Comparison of ENCODE assay signal across 8 cellular contexts in genomic region chr15:32029862-32030781, GRCh38. TPM values are rescaled to one million over a fixed set of nuclear protein-coding genes. Genes with fewer than 3 reads are reported as not detected.
DNase-seq lines count a peak whose midpoint lies in the region; ATAC-seq and TF ChIP-seq lines count a peak whose summit lies in the region.

Gene CHRNA7 (plus strand): TSS chr15:32030515. CDS start chr15:32030595, 80 bp downstream.

- H3K4me3 ChIP-seq in skeletal muscle satellite cell (ENCODE audit: low read length) = peak within 1 kb of the TSS; percentile 63

- peak; percentile 1 to 38 for TF ChIP-seq CTCF in brain (conservative IDR thresholded peaks at IDR 0.05)

- H3K9me3 Mint-ChIP-seq in activated naive CD4-positive, alpha-beta T cell treated with anti-CD3 and anti-CD28 coated beads, Interleukin-2, amount 50 U/mL, for 24 hours = no peaks in the 10 kb centered on the region
- H3K9me3 Mint-ChIP-seq in brain = peaks cover 0 to 3% (median 0%) of the 10 kb centered on the region in 5 experiments

- H3K4me1 ChIP-seq in skeletal muscle satellite cell (ENCODE audit: control insufficient read depth, insufficient read depth, low read length) = no peaks in the 10 kb centered on the region

- H3K4me2 ChIP-seq in skeletal muscle satellite cell (ENCODE audit: low read length) = peak within 1 kb of the TSS; percentile 86

- H3K4me3 Mint-ChIP-seq in activated naive CD4-positive, alpha-beta T cell treated with anti-CD3 and anti-CD28 coated beads, Interleukin-2, amount 50 U/mL, for 24 hours = peak within 1 kb of the TSS; percentile 69
- H3K4me3 Mint-ChIP-seq in brain = peak within 1 kb of the TSS; percentile 87 to 93 (median 88)

- peaks cover 32% of the 10 kb centered on the region for H3K27me3 ChIP-seq in skeletal muscle satellite cell (ENCODE audit: control insufficient read depth, insufficient read depth, low read length)

- no peaks in the 10 kb centered on the region for H3K36me3 ChIP-seq in skeletal muscle satellite cell (ENCODE audit: insufficient read depth, low read length)

- peaks cover 8% of the 10 kb centered on the region for H3K4me1 Mint-ChIP-seq in activated naive CD4-positive, alpha-beta T cell treated with anti-CD3 and anti-CD28 coated beads, Interleukin-2, amount 50 U/mL, for 24 hours
- H3K4me1 Mint-ChIP-seq in brain = peaks cover 45% of the 10 kb centered on the region

- H3K9ac ChIP-seq in skeletal muscle satellite cell (ENCODE audit: low read depth, low read length) = no peak within 1 kb of the TSS

- no peak for DNase-seq in activated naive CD4-positive, alpha-beta T cell treated with anti-CD3 and anti-CD28 coated beads, Interleukin-2, amount 50 U/mL, for 16 hours
- peak; percentile 27 for DNase-seq in NCI-H82 treated with DMSO at 0.1 percent for 48 hours (lab: John Stamatoyannopoulos, UW; ENCODE audit: unreplicated experiment)
- DNase-seq in iPS-NIHi7 (ENCODE audit: extremely low spot score) = peak; percentile 85
- DNase-seq in activated CD4-positive, CD25-positive, alpha-beta regulatory T cell (lab: John Stamatoyannopoulos, UW) = no peak

- peak; percentile 67 for ATAC-seq in HG03066 (IDR thresholded peaks at IDR 0.05; ENCODE audit: low read depth, unreplicated experiment)

- H3K9me3 ChIP-seq in skeletal muscle satellite cell (replicated peaks; ENCODE audit: low read length) = no peaks in the 10 kb centered on the region

- H3K27ac Mint-ChIP-seq in activated naive CD4-positive, alpha-beta T cell treated with anti-CD3 and anti-CD28 coated beads, Interleukin-2, amount 50 U/mL, for 24 hours = no peak within 1 kb of the TSS
- H3K27ac Mint-ChIP-seq in brain = peak within 1 kb of the TSS; percentile 64 to 91 (median 87)

- H3K27me3 Mint-ChIP-seq in activated naive CD4-positive, alpha-beta T cell treated with anti-CD3 and anti-CD28 coated beads, Interleukin-2, amount 50 U/mL, for 24 hours = peaks cover 53% of the 10 kb centered on the region
- peaks cover 20% of the 10 kb centered on the region for H3K27me3 Mint-ChIP-seq in brain

- no peaks in the 10 kb centered on the region for H3K36me3 Mint-ChIP-seq in activated naive CD4-positive, alpha-beta T cell treated with anti-CD3 and anti-CD28 coated beads, Interleukin-2, amount 50 U/mL, for 24 hours
- no peaks in the 10 kb centered on the region for H3K36me3 Mint-ChIP-seq in brain

RNA-seq across cellular contexts. Expression of gene CHRNA7, which starts in this region (rescaled TPM):
- 1.8 TPM for polyA plus RNA-seq in brain (ENCODE audit: insufficient read depth, low read depth, low replicate concordance)
- total RNA-seq in skeletal muscle satellite cell (2012; rRNA removed) = under 0.01 and 0.22 TPM in 2 replicates

Comparison
In these comparisons a context has a peak if more than half of its experiments do, and no peak if none do; other contexts are left out.
1. DNase-seq: peak in NCI-H82 treated with DMSO at 0.1 percent for 48 hours (single experiment) and iPS-NIHi7 (single experiment); none in activated naive CD4-positive, alpha-beta T cell treated with anti-CD3 and anti-CD28 coated beads, Interleukin-2, amount 50 U/mL, for 16 hours (single experiment) and activated CD4-positive, CD25-positive, alpha-beta regulatory T cell (0 of 4).